In the genomic region with DNA sequence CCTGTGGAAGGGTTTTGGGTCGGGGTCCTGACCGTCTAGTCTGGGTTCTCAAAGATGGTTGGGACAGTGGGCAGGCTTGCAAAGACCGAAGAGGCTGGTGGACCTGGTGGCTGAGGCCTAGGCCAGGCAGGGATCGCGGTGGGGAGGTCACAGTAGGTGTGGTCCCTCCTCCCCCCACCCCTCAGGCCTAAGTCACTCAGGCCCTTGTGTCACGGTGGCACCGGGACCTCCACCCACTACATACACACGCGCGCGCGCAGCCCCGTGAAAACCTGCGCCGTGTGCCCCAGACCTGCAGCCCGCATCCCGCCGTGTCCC, we compare ENCODE assay signal across 9 cellular contexts. TPM values are rescaled to one million over a fixed set of nuclear protein-coding genes. Genes with fewer than 3 reads are reported as not detected.
DNase-seq lines count a peak whose midpoint lies in the region; ATAC-seq and TF ChIP-seq lines count a peak whose summit lies in the region.
"Had no signal": no experiment of that assay in that cellular context is flagged by ENCODE, and none has a peak within 500 bp of the region (broad histone marks: within the 10 kb centered on the region; RNA-seq: fewer than 3 reads in every experiment).

No MANE protein-coding gene starts in this region.

- ATAC-seq in natural killer cell treated with Interleukin-12 subunit alpha and Interleukin-12 subunit beta and Interleukin-15 and Interleukin-18, amount 100 ng/mL, for 72 hours: no peak
- no peak for ATAC-seq in HG02885 (IDR thresholded peaks at IDR 0.05; ENCODE audit: poor library complexity, unreplicated experiment)

- POLR2A ChIA-PET in A673 (lab: Charles Lee; ENCODE audit: low non-redundant PET): interaction anchor here (0.6 kb wide), 1 partner anchor 506 kb away, joined by 6 read pairs; no protein-coding TSS in a partner anchor

- H3K9me3 Mint-ChIP-seq in natural killer cell treated with Interleukin-12 subunit alpha and Interleukin-12 subunit beta and Interleukin-15 and Interleukin-18, amount 100 ng/mL, for 72 hours: no peaks in the 10 kb centered on the region
- no peaks in the 10 kb centered on the region for H3K9me3 Mint-ChIP-seq in endothelial cell (ENCODE audit: unreplicated experiment)

- no peaks in the 10 kb centered on the region for H3K9me3 ChIP-seq in A673 (ENCODE audit: low read depth, low read length, poor library complexity, severe bottlenecking)

- BruUV-seq in A673 (replicated peaks; lab: Mats Ljungman, UMichigan): no TSS peak

- H3K4me3 ChIP-seq in A673 (ENCODE audit: low read depth, low read length, poor library complexity, severe bottlenecking): peak overlapping the region; percentile 49
- H3K4me3 ChIP-seq in fibroblast of pulmonary artery (replicated peaks; ENCODE audit: low read depth, low read length): peak overlapping the region; percentile 12

- peaks cover 17% of the 10 kb centered on the region for H3K4me1 ChIP-seq in A673 (ENCODE audit: insufficient read depth, low read length, poor library complexity, severe bottlenecking)

- H3K36me3 ChIP-seq in A673 (ENCODE audit: insufficient read depth, low read length, poor library complexity, severe bottlenecking): peaks cover 36% of the 10 kb centered on the region

- H3K27me3 Mint-ChIP-seq in natural killer cell treated with Interleukin-12 subunit alpha and Interleukin-12 subunit beta and Interleukin-15 and Interleukin-18, amount 100 ng/mL, for 72 hours: no peaks in the 10 kb centered on the region
- peaks cover 3% of the 10 kb centered on the region for H3K27me3 Mint-ChIP-seq in endothelial cell (ENCODE audit: unreplicated experiment)

- DNase-seq in A673 (ENCODE audit: low spot score): no peak
- DNase-seq in fibroblast of pulmonary artery (ENCODE audit: low read depth): no peak
- DNase-seq in natural killer cell treated with Interleukin-12 subunit alpha and Interleukin-12 subunit beta and Interleukin-15 and Interleukin-18, amount 100 ng/mL, for 72 hours (ENCODE audit: low spot score): no peak
- no peak for DNase-seq in globus pallidus (ENCODE audit: low spot score)
- DNase-seq in NCI-H146 (lab: John Stamatoyannopoulos, UW): no peak
- DNase-seq in endothelial cell (ENCODE audit: low spot score): no peak
- DNase-seq: NCI-H1048 had no signal

- CTCF ChIA-PET in A673 (lab: Charles Lee): interaction anchor here (1.6 kb wide), 1 partner anchor 57 kb away, joined by 5 read pairs; no protein-coding TSS in a partner anchor

- H3K27ac Mint-ChIP-seq in natural killer cell treated with Interleukin-12 subunit alpha and Interleukin-12 subunit beta and Interleukin-15 and Interleukin-18, amount 100 ng/mL, for 72 hours: no peak overlapping the region
- H3K27ac Mint-ChIP-seq in endothelial cell (ENCODE audit: unreplicated experiment): no peak overlapping the region

- H3K27me3 ChIP-seq in A673 (replicated peaks; ENCODE audit: insufficient read depth, low read depth, low read length, poor library complexity): no peaks in the 10 kb centered on the region

- no peaks in the 10 kb centered on the region for H3K36me3 Mint-ChIP-seq in natural killer cell treated with Interleukin-12 subunit alpha and Interleukin-12 subunit beta and Interleukin-15 and Interleukin-18, amount 100 ng/mL, for 72 hours
- peaks cover 15% of the 10 kb centered on the region for H3K36me3 Mint-ChIP-seq in endothelial cell (ENCODE audit: low read depth, unreplicated experiment)

- peak overlapping the region; percentile 58 for H3K4me3 Mint-ChIP-seq in natural killer cell treated with Interleukin-12 subunit alpha and Interleukin-12 subunit beta and Interleukin-15 and Interleukin-18, amount 100 ng/mL, for 72 hours
- H3K4me3 Mint-ChIP-seq in endothelial cell (ENCODE audit: unreplicated experiment): no peak overlapping the region

- intact Hi-C loops in A673 (cut with micrococcal nuclease; ENCODE audit: unreplicated experiment): loop anchor here (5.0 to 10.0 kb wide), 3 partner anchors 46 to 508 kb away; partner anchors contain the start of gene RUVBL1

- peak overlapping the region; percentile 23 for H3K27ac ChIP-seq in A673 (ENCODE audit: low read depth, low read length, poor library complexity, severe bottlenecking)
- H3K27ac ChIP-seq in VCaP: peak overlapping the region; percentile 60; the same call in 1 of the 2 replicates

- TF ChIP-seq CTCF in A673 (conservative IDR thresholded peaks at IDR 0.05; ENCODE audit: low read depth, low read length) (no peak), VCaP (conservative IDR thresholded peaks at IDR 0.05) (no peak), fibroblast of pulmonary artery (IDR thresholded peaks at IDR 0.05; ENCODE audit: low read length, missing control alignments) (no peak), endothelial cell (IDR thresholded peaks at IDR 0.05; ENCODE audit: unreplicated experiment) (no peak)

- H3K4me1 Mint-ChIP-seq in natural killer cell treated with Interleukin-12 subunit alpha and Interleukin-12 subunit beta and Interleukin-15 and Interleukin-18, amount 100 ng/mL, for 72 hours (ENCODE audit: low read depth in 2 of 2): peaks cover 12 to 15% of the 10 kb centered on the region in 2 donors
- peaks cover 9% of the 10 kb centered on the region for H3K4me1 Mint-ChIP-seq in endothelial cell (ENCODE audit: unreplicated experiment)

RNA-seq across cellular contexts. Expression of gene SEC61A1, which starts 24.2 kb away (rescaled TPM):
- total RNA-seq in A673 (2021) (156 and 176 TPM in 2 replicates), endothelial cell (ENCODE audit: unreplicated experiment) (296 TPM)
- total RNA-seq in natural killer cell treated with Interleukin-12 subunit alpha and Interleukin-12 subunit beta and Interleukin-15 and Interleukin-18, amount 100 ng/mL, for 72 hours: 100 to 1,000 TPM; 278 to 291 TPM

RNA-seq across cellular contexts. Expression of gene RUVBL1, which starts 47.2 kb away (rescaled TPM):
- total RNA-seq in A673 (2021) (153 and 156 TPM in 2 replicates), endothelial cell (ENCODE audit: unreplicated experiment) (30.3 TPM)
- 10 to 100 TPM; 46.6 to 93.0 TPM for total RNA-seq in natural killer cell treated with Interleukin-12 subunit alpha and Interleukin-12 subunit beta and Interleukin-15 and Interleukin-18, amount 100 ng/mL, for 72 hours
